In genomic region chr15:101006931-101007687, GRCh38 we compare ENCODE assay signal across 8 cellular contexts.
DNase-seq lines count a peak whose midpoint lies in the region; ATAC-seq, FAIRE-seq and TF ChIP-seq lines count a peak whose summit lies in the region.

No MANE protein-coding gene starts in this region.

- H3K4me3 ChIP-seq in A549 (no peak overlapping the region), OCI-LY3 (ENCODE audit: low read length) (0 out of 2 replicates have a peak overlapping the region, but pooled peaks have one; percentile 80), epithelial cell of proximal tubule (ENCODE audit: low read depth, low read length) (peak overlapping the region; percentile 4), mucosa of stomach (ENCODE audit: low read length) (peak overlapping the region; percentile 16)

- peak overlapping the region; percentile 43 for H3K4me2 ChIP-seq in A549
- peak overlapping the region; percentile 71 for H3K4me2 ChIP-seq in OCI-LY3 (ENCODE audit: low read length)

- no peak for TF ChIP-seq POLR2A in A549 (IDR thresholded peaks at IDR 0.05; ENCODE audit: low read length)

- H3K79me2 ChIP-seq in OCI-LY3 (ENCODE audit: low read length): no peaks in the 10 kb centered on the region

- no peaks in the 10 kb centered on the region for H3K27me3 ChIP-seq in OCI-LY3 (ENCODE audit: low read depth, low read length)
- H3K27me3 ChIP-seq in mucosa of stomach (ENCODE audit: control insufficient read depth, insufficient read depth, low read length): no peaks in the 10 kb centered on the region

- H3K9me3 ChIP-seq in A549 (peaks cover 30% of the 10 kb centered on the region), OCI-LY3 (ENCODE audit: insufficient read depth, low read length) (no peaks in the 10 kb centered on the region), mucosa of stomach (ENCODE audit: control insufficient read depth, low read length) (no peaks in the 10 kb centered on the region)

- DNase-seq in A549 (ENCODE audit: low read depth in 1 of 2, low spot score in 1 of 2): peak; percentile 88 to 97
- peak in 65 of 76 experiments; percentile 3 to 70 (median 41) for DNase-seq in HUDEP-2 (lab: John Stamatoyannopoulos, UW; ENCODE audit: unreplicated experiment in 76 of 76)
- peak; percentile 68 for DNase-seq in activated T-cell treated with anti-CD3 and anti-CD28 coated beads for 24 hours (ENCODE audit: low read depth)
- no peak for DNase-seq in epithelial cell of proximal tubule (ENCODE audit: low read depth)
- peak; percentile 14 to 29 for DNase-seq in stimulated activated CD8-positive, alpha-beta memory T cell treated with anti-CD3 and anti-CD28 coated beads, Interleukin-7, amount 100 ng/mL, for 1 hour (ENCODE audit: low read depth in 2 of 2)

- no peak overlapping the region for H2AFZ ChIP-seq in OCI-LY3 (ENCODE audit: low read depth, low read length)

- peak; percentile 98 to 99 for TF ChIP-seq RAD21 in A549 (conservative IDR thresholded peaks at IDR 0.05 in 1 of 2, IDR thresholded peaks at IDR 0.05 in 1 of 2)

- POLR2A ChIA-PET in A549 (lab: Yijun Ruan, JAX): interaction anchor here (0.7 to 3.0 kb wide), 4 partner anchors 47 to 143 kb away, joined by 3 to 52 read pairs (median 6); partner anchors contain the start of gene LRRK1

- 35% methylated on average over 27 of the region's 27 CpGs for WGBS in A549 (ENCODE audit: missing lambda C conversion rate)

- FAIRE-seq in A549 (lab: Jason Lieb, UNC): peak; percentile 70

- H3K36me3 ChIP-seq in OCI-LY3 (replicated peaks; ENCODE audit: low read depth, low read length) (peaks cover 59% of the 10 kb centered on the region), mucosa of stomach (ENCODE audit: control insufficient read depth, insufficient read depth, low read length) (no peaks in the 10 kb centered on the region)

- ATAC-seq in A549: peak; percentile 80 to 89
- peak; percentile 45 for ATAC-seq in GM18498 (IDR thresholded peaks at IDR 0.05; ENCODE audit: unreplicated experiment)

- peaks cover 16% of the 10 kb centered on the region; the same call in 1 of the 2 replicates for H4K20me1 ChIP-seq in OCI-LY3 (ENCODE audit: insufficient read depth, low read length)

- CTCF ChIA-PET in A549 (lab: Yijun Ruan, JAX): interaction anchor here (0.7 to 23.5 kb wide), 75 partner anchors 8 to 657 kb away, joined by 3 to 950 read pairs (median 10); partner anchors contain the start of genes ALDH1A3, ASB7, CHSY1 and LINS1

- H3K9ac ChIP-seq in OCI-LY3 (ENCODE audit: low read length): no peak overlapping the region
- H3K9ac ChIP-seq in mucosa of stomach (ENCODE audit: low read length): peak overlapping the region; percentile 3

- H3K4me1 ChIP-seq in A549 (peaks cover 13% of the 10 kb centered on the region; the same call in 2 of the 3 replicates), OCI-LY3 (ENCODE audit: low read length) (peaks cover 19% of the 10 kb centered on the region), mucosa of stomach (ENCODE audit: control insufficient read depth, insufficient read depth, low read length) (peaks cover 12% of the 10 kb centered on the region)

- H3K27ac ChIP-seq in A549: peak overlapping the region in 1 of 2 experiments; percentile 81; a peak in 4 of 6 replicates
- H3K27ac ChIP-seq in OCI-LY3 (ENCODE audit: low read length): no peak overlapping the region

- TF ChIP-seq CTCF in A549 (IDR thresholded peaks at IDR 0.05) (peak; percentile 98), OCI-LY3 (IDR thresholded peaks at IDR 0.05; ENCODE audit: low read depth, low read length) (peak; percentile 95), epithelial cell of proximal tubule (conservative IDR thresholded peaks at IDR 0.05; ENCODE audit: low read depth, low read length) (peak; percentile 77)

- no peak for TF ChIP-seq EP300 in A549 (IDR thresholded peaks at IDR 0.05)

TF ChIP-seq in A549, 52 proteins besides CTCF, POLR2A, EP300 and RAD21:
- TF ChIP-seq MAX (IDR thresholded peaks at IDR 0.05) (peak; percentile 71), JUN (IDR thresholded peaks at IDR 0.05) (0 out of 5 replicates have a peak, but pooled peaks of 1 of the 2 experiments have one; percentile 24), BCL3 (IDR thresholded peaks at IDR 0.05) (no peak), CEBPB (IDR thresholded peaks at IDR 0.05) (peak in 1 of 2 experiments; percentile 55; a peak in 2 of 4 replicates), HOXA7 (CRISPR knock-in tag; IDR thresholded peaks at IDR 0.05) (no peak), CHD2 (IDR thresholded peaks at IDR 0.05; ENCODE audit: low read length, partially characterized antibody) (no peak), MYC (IDR thresholded peaks at IDR 0.05; ENCODE audit: borderline replicate concordance, low read length) (peak; percentile 16; the same call in 1 of the 2 replicates), SMC3 (IDR thresholded peaks at IDR 0.05) (peak; percentile 98), HMGXB4 (CRISPR knock-in tag; IDR thresholded peaks at IDR 0.05; ENCODE audit: borderline replicate concordance) (no peak), FOSB (CRISPR knock-in tag; IDR thresholded peaks at IDR 0.05) (no peak)
